Comparison of ENCODE assay signal across 21 cellular contexts in genomic region chr10:68756766-68757165, GRCh38. TPM values are rescaled to one million over a fixed set of nuclear protein-coding genes. Genes with fewer than 3 reads are reported as not detected.
DNase-seq lines count a peak whose midpoint lies in the region; ATAC-seq and TF ChIP-seq lines count a peak whose summit lies in the region.
"Had no signal": no experiment of that assay in that cellular context is flagged by ENCODE, and none has a peak within 500 bp of the region (broad histone marks: within the 10 kb centered on the region; RNA-seq: fewer than 3 reads in every experiment).

No MANE protein-coding gene starts in this region.

- no peak overlapping the region for H3K9ac ChIP-seq in adipocyte (ENCODE audit: low read length)
- H3K9ac ChIP-seq: BLaER1 had no signal

- CTCF ChIA-PET in CD4-positive, alpha-beta memory T cell (lab: Charles Lee; ENCODE audit: partially characterized antibody) = no interaction called here

- H3K27me3 Mint-ChIP-seq in osteocyte (ENCODE audit: unreplicated experiment) (no peaks in the 10 kb centered on the region), GM23338 (ENCODE audit: insufficient read depth, low read depth, poor library complexity) (no peaks in the 10 kb centered on the region)
- H3K27me3 Mint-ChIP-seq in CD4-positive, alpha-beta memory T cell = no peaks in the 10 kb centered on the region

- intact Hi-C loops in CD4-positive, alpha-beta memory T cell (cut with micrococcal nuclease) = no loop called here

- no peaks in the 10 kb centered on the region; the same call in none of the 2 replicates for H4K20me1 ChIP-seq in GM23338 (replicated peaks; ENCODE audit: insufficient read depth)

- ATAC-seq in GM23338 (no peak), GM18873 (IDR thresholded peaks at IDR 0.05; ENCODE audit: low FRiP score, unreplicated experiment) (no peak)
- ATAC-seq: A549; CD8-positive, alpha-beta T cell; GM12878; HCT116 had no signal

- H3K4me3 Mint-ChIP-seq in osteocyte (ENCODE audit: unreplicated experiment) = no peak overlapping the region
- H3K4me3 Mint-ChIP-seq in GM23338 = no peak overlapping the region
- H3K4me3 Mint-ChIP-seq in CD4-positive, alpha-beta memory T cell = no peak overlapping the region
- H3K4me3 Mint-ChIP-seq: CD14-positive monocyte; CD8-positive, alpha-beta T cell; HFFc6 had no signal

- H3K9me3 Mint-ChIP-seq in osteocyte (ENCODE audit: unreplicated experiment) = no peaks in the 10 kb centered on the region
- no peaks in the 10 kb centered on the region for H3K9me3 Mint-ChIP-seq in GM23338
- no peaks in the 10 kb centered on the region for H3K9me3 Mint-ChIP-seq in CD4-positive, alpha-beta memory T cell
- H3K9me3 Mint-ChIP-seq: CD14-positive monocyte; CD8-positive, alpha-beta T cell; HFFc6 had no signal

- peaks cover 41% of the 10 kb centered on the region for H3K36me3 Mint-ChIP-seq in osteocyte (ENCODE audit: unreplicated experiment)
- peaks cover 94% of the 10 kb centered on the region for H3K36me3 Mint-ChIP-seq in GM23338 (ENCODE audit: low read depth)
- peaks cover 43 to 68% of the 10 kb centered on the region in 2 donors for H3K36me3 Mint-ChIP-seq in CD4-positive, alpha-beta memory T cell

- H3K4me1 ChIP-seq in adipocyte (ENCODE audit: control insufficient read depth, insufficient read depth, low read length) (peaks cover 4% of the 10 kb centered on the region), GM23338 (ENCODE audit: insufficient read depth) (no peaks in the 10 kb centered on the region)
- no peaks in the 10 kb centered on the region for H3K4me1 ChIP-seq in CD4-positive, alpha-beta memory T cell (ENCODE audit: insufficient read depth, low read length)
- H3K4me1 ChIP-seq: A549, BLaER1 had no signal

- H3K4me1 Mint-ChIP-seq in osteocyte (ENCODE audit: unreplicated experiment) (no peaks in the 10 kb centered on the region), GM23338 (no peaks in the 10 kb centered on the region)
- H3K4me1 Mint-ChIP-seq in CD4-positive, alpha-beta memory T cell = peaks cover 0 to 2% (median 0%) of the 10 kb centered on the region in 4 donors

- DNase-seq in AG10803 (ENCODE audit: low read depth) = peak; percentile 8
- peak; percentile 7 for DNase-seq in adipocyte (ENCODE audit: low read depth)
- peak; percentile 14 for DNase-seq in fibroblast of gingiva (ENCODE audit: low read depth)
- DNase-seq in osteocyte (ENCODE audit: extremely low spot score, unreplicated experiment) = peak; percentile 13
- DNase-seq in NOMO-1 treated with DMSO at 0.1 percent for 48 hours (lab: John Stamatoyannopoulos, UW; ENCODE audit: unreplicated experiment) = no peak
- no peak for DNase-seq in GM23338 (ENCODE audit: low spot score)
- DNase-seq in CD4-positive, alpha-beta memory T cell = no peak
- DNase-seq: Calu3; CD8-positive, alpha-beta T cell; DMS79 treated with DMSO at 0.1 percent for 48 hours; GOT3; H7; HFFc6 had no signal

- POLR2A ChIA-PET in CD4-positive, alpha-beta memory T cell (lab: Charles Lee; ENCODE audit: partially characterized antibody) = no interaction called here

- no peak overlapping the region for H3K27ac ChIP-seq in GM23338 (ENCODE audit: low read depth)
- H3K27ac ChIP-seq in CD4-positive, alpha-beta memory T cell (ENCODE audit: low read depth, low read length) = no peak overlapping the region
- H3K27ac ChIP-seq: 22Rv1, A549, BLaER1, HL-60 had no signal

- no peaks in the 10 kb centered on the region for H3K9me3 ChIP-seq in adipocyte (ENCODE audit: control insufficient read depth, low read length)
- no peaks in the 10 kb centered on the region for H3K9me3 ChIP-seq in CD4-positive, alpha-beta memory T cell (ENCODE audit: control insufficient read depth in 1 of 2, low read length in 2 of 2)
- H3K9me3 ChIP-seq: A549, BLaER1 had no signal

- H3K9me2 ChIP-seq in GM23338 (ENCODE audit: insufficient read depth) = no peaks in the 10 kb centered on the region

- H3K4me3 ChIP-seq in AG10803 (ENCODE audit: low read length) = no peak overlapping the region
- H3K4me3 ChIP-seq in adipocyte (ENCODE audit: low read length) = no peak overlapping the region
- no peak overlapping the region for H3K4me3 ChIP-seq in GM23338
- no peak overlapping the region for H3K4me3 ChIP-seq in CD4-positive, alpha-beta memory T cell (ENCODE audit: low read length in 2 of 2)
- H3K4me3 ChIP-seq: A549, BLaER1, GM12878 had no signal

- 0 out of 2 replicates have a peak, but pooled peaks cover 6% of the 10 kb centered on the region for H3K79me2 ChIP-seq in GM23338 (replicated peaks; ENCODE audit: insufficient read depth)

- H2AFZ ChIP-seq in GM23338 = no peak overlapping the region

- H3K4me2 ChIP-seq in GM23338 = no peak overlapping the region
- H3K4me2 ChIP-seq: A549, BLaER1 had no signal

- no peaks in the 10 kb centered on the region for H3K27me3 ChIP-seq in adipocyte (replicated peaks; ENCODE audit: control insufficient read depth, insufficient read depth, low read length)
- H3K27me3 ChIP-seq in GM23338 (ENCODE audit: insufficient read depth) = no peaks in the 10 kb centered on the region
- no peaks in the 10 kb centered on the region for H3K27me3 ChIP-seq in CD4-positive, alpha-beta memory T cell (ENCODE audit: insufficient read depth, low read length)
- H3K27me3 ChIP-seq: BLaER1 had no signal

- no peak for TF ChIP-seq CTCF in AG10803 (conservative IDR thresholded peaks at IDR 0.05; ENCODE audit: low read length)
- no peak for TF ChIP-seq CTCF in osteocyte (IDR thresholded peaks at IDR 0.05)
- no peak for TF ChIP-seq CTCF in GM23338 (conservative IDR thresholded peaks at IDR 0.05; ENCODE audit: low read depth in 2 of 2)

- H3F3A ChIP-seq in GM23338 (replicated peaks; ENCODE audit: low read depth) = peaks cover 7% of the 10 kb centered on the region; the same call in 1 of the 2 replicates

- H3K36me3 ChIP-seq in adipocyte (ENCODE audit: control insufficient read depth, insufficient read depth, low read length, severe bottlenecking) (peaks cover 94% of the 10 kb centered on the region), GM23338 (ENCODE audit: insufficient read depth) (peaks cover 95% of the 10 kb centered on the region)
- H3K36me3 ChIP-seq in CD4-positive, alpha-beta memory T cell (ENCODE audit: insufficient read depth, low read length) = peaks cover 70% of the 10 kb centered on the region

- no peak overlapping the region for H3K27ac Mint-ChIP-seq in osteocyte (ENCODE audit: unreplicated experiment)
- H3K27ac Mint-ChIP-seq in GM23338 = no peak overlapping the region
- peak overlapping the region in 1 of 7 donors; percentile 35 for H3K27ac Mint-ChIP-seq in CD4-positive, alpha-beta memory T cell
- H3K27ac Mint-ChIP-seq: CD14-positive monocyte; CD8-positive, alpha-beta T cell; HFFc6 had no signal

TF ChIP-seq in GM23338, 12 proteins besides CTCF, POLR2A, EP300 and RAD21 (continues in another document):
- TF ChIP-seq POLR2AphosphoS5 (IDR thresholded peaks at IDR 0.05; ENCODE audit: low read depth) (no peak), EZH2phosphoT487 (IDR thresholded peaks at IDR 0.05; ENCODE audit: unreplicated experiment) (no peak)

RNA-seq across cellular contexts. Expression of gene CCAR1, which starts 35.7 kb away (rescaled TPM):
- total RNA-seq in osteocyte = 72.2 and 75.9 TPM in 2 replicates
- total RNA-seq in GM23338 (2014; rRNA removed; shearing (Covaris generic)) = 84.1 and 118 TPM in 2 replicates
- polyA plus RNA-seq in GM23338 (2016; fragmentation: Nextera tagmentation; extraction: Ambion mirVana) = 103 and 121 TPM in 2 replicates
- 10 to 100 TPM; 96.3 to 97.3 TPM for total RNA-seq in CD4-positive, alpha-beta memory T cell
- 10 to 100 TPM; 25.9 to 51.9 TPM for polyA plus RNA-seq in CD4-positive, alpha-beta memory T cell

Comparison
In these comparisons a context has a peak if more than half of its experiments do, and no peak if none do; other contexts are left out.
1. DNase-seq: peak in AG10803 (single experiment), adipocyte (single experiment), fibroblast of gingiva (single experiment) and osteocyte (single experiment); none in NOMO-1 treated with DMSO at 0.1 percent for 48 hours (single experiment), GM23338 (single experiment) and CD4-positive, alpha-beta memory T cell (0 of 5).